Comparison of ENCODE assay signal across 18 cellular contexts in the genomic region with DNA sequence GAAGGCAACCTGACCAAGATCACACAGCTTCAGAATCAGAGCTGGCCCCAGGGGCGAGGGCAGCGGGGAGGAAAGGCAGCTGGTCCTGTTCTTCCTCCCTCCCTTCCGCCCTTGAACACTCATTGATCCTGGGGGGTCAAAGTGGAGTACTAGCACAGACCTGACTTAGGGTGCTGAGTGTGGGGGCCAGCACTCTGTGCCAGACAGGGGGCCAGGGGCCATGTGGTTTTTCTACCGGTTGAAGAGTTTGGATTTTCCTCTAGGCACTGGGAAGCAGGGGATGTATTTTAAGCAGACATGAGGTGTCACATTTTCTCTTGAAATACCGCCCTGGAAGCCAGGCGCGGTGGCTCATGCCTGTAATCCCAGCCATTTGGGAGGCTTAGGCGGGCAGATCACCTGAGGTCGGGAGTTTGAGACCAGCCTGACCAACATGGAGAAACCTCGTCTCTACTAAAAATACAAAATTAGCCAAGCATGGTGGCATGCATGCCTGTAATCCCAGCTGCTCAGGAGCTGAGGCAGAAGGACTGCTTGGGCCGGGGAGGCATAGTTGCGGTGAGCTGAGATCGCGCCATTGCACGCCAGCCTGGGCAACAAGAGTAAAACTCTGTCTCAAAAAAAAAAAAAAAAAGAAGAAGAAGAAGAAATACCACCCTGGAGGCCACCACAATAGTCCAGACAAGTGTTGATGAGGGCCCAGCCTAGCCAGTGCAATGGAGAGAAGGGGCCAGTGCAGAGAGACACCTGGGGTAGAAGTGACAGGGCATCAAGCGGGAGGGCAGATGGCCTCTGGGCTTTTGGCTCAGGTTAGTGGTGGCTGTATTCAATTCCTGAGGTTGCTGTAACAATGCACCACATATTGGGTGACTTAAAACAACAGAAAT. TPM values are rescaled to one million over a fixed set of nuclear protein-coding genes. Genes with fewer than 3 reads are reported as not detected.
"Had no signal": no experiment of that assay in that cellular context is flagged by ENCODE, and none has a peak within 500 bp of the region (broad histone marks: within the 10 kb centered on the region; RNA-seq: fewer than 3 reads in every experiment).

No MANE protein-coding gene starts in this region.

- H3K27ac Mint-ChIP-seq: activated naive CD4-positive, alpha-beta T cell treated with anti-CD3 and anti-CD28 coated beads, Interleukin-2, amount 10 ng/mL, durations not matched to agents 7 days and 5 days; stimulated activated memory B cell treated with anti-CD40 and anti-IgM and Interleukin-4, amounts not matched to agents 10 μg/mL and 1 μg/mL and 100 μg/mL, for 72 hours; T-helper 2 cell treated with Interferon-gamma antibody and Interleukin-4, amounts not matched to agents 5 μg/mL and 100 μg/mL, for 36 hours had no signal

- DNase-seq: activated CD4-positive, alpha-beta T cell treated with anti-CD3 and anti-CD28 coated beads, Interleukin-2, amount 50 U/mL, for 1 hour; activated CD4-positive, CD25-positive, alpha-beta regulatory T cell; activated naive CD4-positive, alpha-beta T cell treated with anti-CD3 and anti-CD28 coated beads, Interleukin-2, amount 10 ng/mL, durations not matched to agents 7 days and 5 days; activated T-cell treated with anti-CD3 and anti-CD28 coated beads for 4 hours; hippocampal formation; kidney; mesendoderm; SJCRH30; stimulated activated CD4-positive, alpha-beta T cell treated with anti-CD3 and anti-CD28 coated beads, Interleukin-2, amount 100 ng/mL, for 48 hours; substantia nigra; SW 1271; transverse colon had no signal

- H3K4me1 ChIP-seq: SJCRH30 had no signal

- ATAC-seq: stimulated activated memory B cell treated with anti-CD40 and anti-IgM and Interleukin-4, amounts not matched to agents 10 μg/mL and 1 μg/mL and 100 μg/mL, for 72 hours had no signal

- H3K4me1 Mint-ChIP-seq: activated naive CD4-positive, alpha-beta T cell treated with anti-CD3 and anti-CD28 coated beads, Interleukin-2, amount 10 ng/mL, durations not matched to agents 7 days and 5 days; neural crest cell had no signal

- H3K27me3 Mint-ChIP-seq: stimulated activated memory B cell treated with anti-CD40 and anti-IgM and Interleukin-4, amounts not matched to agents 10 μg/mL and 1 μg/mL and 100 μg/mL, for 72 hours had no signal

- H3K9me3 ChIP-seq: esophagus muscularis mucosa, SJCRH30, transverse colon had no signal

- H3K27ac ChIP-seq: esophagus muscularis mucosa, SJCRH30, transverse colon had no signal

- H3K4me3 ChIP-seq: esophagus muscularis mucosa, SJCRH30, transverse colon had no signal

- H3K27me3 ChIP-seq: SJCRH30, transverse colon had no signal

- H3K9me3 Mint-ChIP-seq: activated naive CD4-positive, alpha-beta T cell treated with anti-CD3 and anti-CD28 coated beads, Interleukin-2, amount 10 ng/mL, durations not matched to agents 7 days and 5 days; neural crest cell; stimulated activated memory B cell treated with anti-CD40 and anti-IgM and Interleukin-4, amounts not matched to agents 10 μg/mL and 1 μg/mL and 100 μg/mL, for 72 hours; T-helper 2 cell treated with Interferon-gamma antibody and Interleukin-4, amounts not matched to agents 5 μg/mL and 100 μg/mL, for 36 hours had no signal

- H3K4me3 Mint-ChIP-seq: activated naive CD4-positive, alpha-beta T cell treated with anti-CD3 and anti-CD28 coated beads, Interleukin-2, amount 10 ng/mL, durations not matched to agents 7 days and 5 days; neural crest cell; stimulated activated memory B cell treated with anti-CD40 and anti-IgM and Interleukin-4, amounts not matched to agents 10 μg/mL and 1 μg/mL and 100 μg/mL, for 72 hours; T-helper 2 cell treated with Interferon-gamma antibody and Interleukin-4, amounts not matched to agents 5 μg/mL and 100 μg/mL, for 36 hours had no signal

RNA-seq across cellular contexts. Expression of gene LRRC46, which starts 25.2 kb away (rescaled TPM):
- total RNA-seq: glomerular endothelial cell, lower leg skin had no signal

RNA-seq across cellular contexts. Expression of gene SP6, which starts 44.7 kb away (rescaled TPM):
- total RNA-seq: SJCRH30 had no signal
